Comparison of ENCODE assay signal across 3 cellular contexts in the genomic region with DNA sequence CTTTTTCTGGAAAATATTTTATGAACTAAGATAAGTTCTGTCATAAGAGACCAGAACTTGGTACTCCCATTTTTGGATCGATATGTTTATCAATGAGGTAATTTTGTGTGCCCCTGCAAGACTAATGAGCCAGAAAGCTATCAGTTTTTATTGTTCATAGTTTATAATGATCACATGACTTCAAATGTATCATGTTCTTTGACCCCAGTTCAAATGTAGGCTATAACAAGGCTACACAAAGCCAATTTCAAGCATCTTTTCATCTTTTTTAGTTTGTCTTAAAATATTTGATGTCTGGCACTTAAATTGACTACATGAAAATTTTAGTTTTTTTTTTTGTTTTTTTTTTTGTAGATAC.
TF ChIP-seq lines count a peak whose summit lies in the region.

No MANE protein-coding gene starts in this region.

TF ChIP-seq in HCT116, 20 proteins besides CTCF, POLR2A, EP300 and RAD21 (continues in another document):
- TF ChIP-seq EZH2 (IDR thresholded peaks at IDR 0.05) (no peak), TCF7L2 (IDR thresholded peaks at IDR 0.05; ENCODE audit: borderline replicate concordance, extremely low read depth, insufficient read depth, insufficient read length) (no peak), ELF1 (IDR thresholded peaks at IDR 0.05; ENCODE audit: borderline replicate concordance, low read depth) (no peak), SIN3A (IDR thresholded peaks at IDR 0.05; ENCODE audit: low read depth) (no peak), EZH2phosphoT487 (IDR thresholded peaks at IDR 0.05; ENCODE audit: borderline replicate concordance) (no peak), YY1 (IDR thresholded peaks at IDR 0.05; ENCODE audit: extremely low read depth, insufficient replicate concordance, low read depth, low read length) (no peak), POLR2AphosphoS5 (IDR thresholded peaks at IDR 0.05; ENCODE audit: low read depth, low read length) (no peak), JUND (IDR thresholded peaks at IDR 0.05) (no peak), CBX3 (IDR thresholded peaks at IDR 0.05; ENCODE audit: low read depth) (no peak), EGR1 (IDR thresholded peaks at IDR 0.05; ENCODE audit: low read depth) (no peak), ZNF274 (IDR thresholded peaks at IDR 0.05; ENCODE audit: low read depth, low read length) (no peak), FOSL1 (IDR thresholded peaks at IDR 0.05; ENCODE audit: low read depth) (no peak), CEBPB (IDR thresholded peaks at IDR 0.05; ENCODE audit: low read depth) (no peak), SRF (IDR thresholded peaks at IDR 0.05; ENCODE audit: low read depth) (no peak)
- TF ChIP-seq, protein P1, sequence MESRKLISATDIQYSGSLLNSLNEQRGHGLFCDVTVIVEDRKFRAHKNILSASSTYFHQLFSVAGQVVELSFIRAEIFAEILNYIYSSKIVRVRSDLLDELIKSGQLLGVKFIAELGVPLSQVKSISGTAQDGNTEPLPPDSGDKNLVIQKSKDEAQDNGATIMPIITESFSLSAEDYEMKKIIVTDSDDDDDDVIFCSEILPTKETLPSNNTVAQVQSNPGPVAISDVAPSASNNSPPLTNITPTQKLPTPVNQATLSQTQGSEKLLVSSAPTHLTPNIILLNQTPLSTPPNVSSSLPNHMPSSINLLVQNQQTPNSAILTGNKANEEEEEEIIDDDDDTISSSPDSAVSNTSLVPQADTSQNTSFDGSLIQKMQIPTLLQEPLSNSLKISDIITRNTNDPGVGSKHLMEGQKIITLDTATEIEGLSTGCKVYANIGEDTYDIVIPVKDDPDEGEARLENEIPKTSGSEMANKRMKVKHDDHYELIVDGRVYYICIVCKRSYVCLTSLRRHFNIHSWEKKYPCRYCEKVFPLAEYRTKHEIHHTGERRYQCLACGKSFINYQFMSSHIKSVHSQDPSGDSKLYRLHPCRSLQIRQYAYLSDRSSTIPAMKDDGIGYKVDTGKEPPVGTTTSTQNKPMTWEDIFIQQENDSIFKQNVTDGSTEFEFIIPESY (IDR thresholded peaks at IDR 0.05; ENCODE audit: extremely low read depth, insufficient replicate concordance, low read length), result no peak
- TF ChIP-seq, protein P2, sequence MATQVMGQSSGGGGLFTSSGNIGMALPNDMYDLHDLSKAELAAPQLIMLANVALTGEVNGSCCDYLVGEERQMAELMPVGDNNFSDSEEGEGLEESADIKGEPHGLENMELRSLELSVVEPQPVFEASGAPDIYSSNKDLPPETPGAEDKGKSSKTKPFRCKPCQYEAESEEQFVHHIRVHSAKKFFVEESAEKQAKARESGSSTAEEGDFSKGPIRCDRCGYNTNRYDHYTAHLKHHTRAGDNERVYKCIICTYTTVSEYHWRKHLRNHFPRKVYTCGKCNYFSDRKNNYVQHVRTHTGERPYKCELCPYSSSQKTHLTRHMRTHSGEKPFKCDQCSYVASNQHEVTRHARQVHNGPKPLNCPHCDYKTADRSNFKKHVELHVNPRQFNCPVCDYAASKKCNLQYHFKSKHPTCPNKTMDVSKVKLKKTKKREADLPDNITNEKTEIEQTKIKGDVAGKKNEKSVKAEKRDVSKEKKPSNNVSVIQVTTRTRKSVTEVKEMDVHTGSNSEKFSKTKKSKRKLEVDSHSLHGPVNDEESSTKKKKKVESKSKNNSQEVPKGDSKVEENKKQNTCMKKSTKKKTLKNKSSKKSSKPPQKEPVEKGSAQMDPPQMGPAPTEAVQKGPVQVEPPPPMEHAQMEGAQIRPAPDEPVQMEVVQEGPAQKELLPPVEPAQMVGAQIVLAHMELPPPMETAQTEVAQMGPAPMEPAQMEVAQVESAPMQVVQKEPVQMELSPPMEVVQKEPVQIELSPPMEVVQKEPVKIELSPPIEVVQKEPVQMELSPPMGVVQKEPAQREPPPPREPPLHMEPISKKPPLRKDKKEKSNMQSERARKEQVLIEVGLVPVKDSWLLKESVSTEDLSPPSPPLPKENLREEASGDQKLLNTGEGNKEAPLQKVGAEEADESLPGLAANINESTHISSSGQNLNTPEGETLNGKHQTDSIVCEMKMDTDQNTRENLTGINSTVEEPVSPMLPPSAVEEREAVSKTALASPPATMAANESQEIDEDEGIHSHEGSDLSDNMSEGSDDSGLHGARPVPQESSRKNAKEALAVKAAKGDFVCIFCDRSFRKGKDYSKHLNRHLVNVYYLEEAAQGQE (IDR thresholded peaks at IDR 0.05; ENCODE audit: low read depth), result no peak
- TF ChIP-seq, protein P3, sequence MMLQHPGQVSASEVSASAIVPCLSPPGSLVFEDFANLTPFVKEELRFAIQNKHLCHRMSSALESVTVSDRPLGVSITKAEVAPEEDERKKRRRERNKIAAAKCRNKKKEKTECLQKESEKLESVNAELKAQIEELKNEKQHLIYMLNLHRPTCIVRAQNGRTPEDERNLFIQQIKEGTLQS (IDR thresholded peaks at IDR 0.05), result no peak

TF ChIP-seq in GM12878, 131 proteins besides CTCF, POLR2A, EP300 and RAD21:
- TF ChIP-seq RAD51 (IDR thresholded peaks at IDR 0.05) (peak; percentile 36; the same call in 1 of the 2 replicates), BHLHE40 (IDR thresholded peaks at IDR 0.05; ENCODE audit: borderline replicate concordance in 1 of 2, low read depth in 2 of 2, low read length in 1 of 2) (no peak), TAF1 (IDR thresholded peaks at IDR 0.05; ENCODE audit: borderline replicate concordance, low read depth, low read length) (no peak), ZZZ3 (IDR thresholded peaks at IDR 0.05; ENCODE audit: control insufficient read depth, insufficient read length, low read depth) (no peak)

TF ChIP-seq in GM12891, 5 proteins besides CTCF, POLR2A, EP300 and RAD21:
- TF ChIP-seq PAX5 (IDR thresholded peaks at IDR 0.05; ENCODE audit: insufficient read depth, low read length, severe bottlenecking) (no peak), POLR2AphosphoS5 (IDR thresholded peaks at IDR 0.05; ENCODE audit: low read depth, low read length) (no peak), POU2F2 (IDR thresholded peaks at IDR 0.05; ENCODE audit: low read depth, low read length) (no peak), SPI1 (IDR thresholded peaks at IDR 0.05; ENCODE audit: low read depth, low read length) (no peak), TAF1 (IDR thresholded peaks at IDR 0.05; ENCODE audit: low read depth, low read length) (no peak)
